Comparison of ENCODE assay signal across 17 cellular contexts in the genomic region with DNA sequence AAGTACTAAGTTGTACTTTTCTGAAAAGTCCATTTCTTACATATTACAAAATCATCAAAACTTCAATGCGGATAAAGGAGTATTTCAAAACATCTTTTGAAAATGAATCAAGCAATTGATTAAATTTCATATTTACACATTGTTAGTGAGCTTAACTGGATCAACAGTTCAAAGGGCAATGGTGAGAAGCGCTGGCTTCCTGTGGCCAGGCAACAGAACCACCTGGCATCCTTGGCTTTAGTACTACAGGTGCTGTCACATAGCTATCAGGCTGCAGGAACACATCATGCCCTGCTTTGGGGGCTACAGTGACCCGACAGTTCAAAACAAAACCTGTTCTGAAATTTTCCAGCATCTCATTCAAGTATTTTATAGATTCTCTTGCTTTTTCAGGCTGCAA.
"Had no signal": no experiment of that assay in that cellular context is flagged by ENCODE, and none has a peak within 500 bp of the region (broad histone marks: within the 10 kb centered on the region; RNA-seq: fewer than 3 reads in every experiment).

No MANE protein-coding gene starts in this region.

- H3K27ac ChIP-seq: lower lobe of right lung had no signal

- H3K27me3 Mint-ChIP-seq: central memory CD8-positive, alpha-beta T cell; dendritic cell treated with granulocyte-macrophage colony-stimulating factor and Interleukin-4, amounts not matched to agents 40 ng/mL and 50 ng/mL, for 4 days; progenitor cell of endocrine pancreas had no signal

- H3K4me3 Mint-ChIP-seq: activated T-helper 1 cell treated with anti-CD3 and anti-CD28 coated beads, Interleukin-12 subunit alpha, Interleukin-12 subunit beta, Interleukin-2, Interleukin-4 antibody, amounts not matched to agents 30 ng/mL and 10 ng/mL and 1 ng/mL, durations not matched to agents 14 hours and 24 hours and 36 hours; central memory CD8-positive, alpha-beta T cell; dendritic cell treated with granulocyte-macrophage colony-stimulating factor and Interleukin-4, amounts not matched to agents 40 ng/mL and 50 ng/mL, for 4 days; mesothelial cell of epicardium had no signal

- FAIRE-seq: TTC549 had no signal

- ATAC-seq: lower lobe of right lung, right cardiac atrium had no signal

- H3K4me3 ChIP-seq: lower lobe of right lung, transverse colon had no signal

- DNase-seq: activated CD4-positive, alpha-beta T cell treated with anti-CD3 and anti-CD28 coated beads, Interleukin-2, amount 50 U/mL, for 4 hours; activated CD4-positive, CD25-positive, alpha-beta regulatory T cell; activated naive CD4-positive, alpha-beta T cell treated with Interleukin-2 at 50 U/mL for 16 hours; hippocampal formation; kidney glomerular epithelial cell; lower lobe of right lung; nucleus accumbens; right cardiac atrium; stimulated activated naive CD4-positive, alpha-beta T cell; substantia nigra; transverse colon had no signal

- H3K27me3 ChIP-seq: transverse colon had no signal

- H3K9me3 Mint-ChIP-seq: activated T-helper 1 cell treated with anti-CD3 and anti-CD28 coated beads, Interleukin-12 subunit alpha, Interleukin-12 subunit beta, Interleukin-2, Interleukin-4 antibody, amounts not matched to agents 30 ng/mL and 10 ng/mL and 1 ng/mL, durations not matched to agents 14 hours and 24 hours and 36 hours; central memory CD8-positive, alpha-beta T cell; dendritic cell treated with granulocyte-macrophage colony-stimulating factor and Interleukin-4, amounts not matched to agents 40 ng/mL and 50 ng/mL, for 4 days; mesothelial cell of epicardium had no signal

- H3K27ac Mint-ChIP-seq: dendritic cell treated with granulocyte-macrophage colony-stimulating factor and Interleukin-4, amounts not matched to agents 40 ng/mL and 50 ng/mL, for 4 days; progenitor cell of endocrine pancreas had no signal

- H3K9me3 ChIP-seq: lower lobe of right lung, transverse colon had no signal
